1 cellular context compared by ENCODE assay signal in genomic region chr1:186680031-186681012, GRCh38.
TF ChIP-seq lines count a peak whose summit lies in the region.

Gene PTGS2 (minus strand): TSS chr1:186680423. CDS start chr1:186680290, 133 bp downstream.

TF ChIP-seq in A549, 52 proteins besides CTCF, POLR2A, EP300 and RAD21 (continued from another document):
- TF ChIP-seq PHF8 (IDR thresholded peaks at IDR 0.05; ENCODE audit: borderline replicate concordance, low read depth) (peak; percentile 61), CBX8 (IDR thresholded peaks at IDR 0.05) (no peak), ESRRA (IDR thresholded peaks at IDR 0.05; ENCODE audit: borderline replicate concordance, low read length) (no peak), ZFP36 (IDR thresholded peaks at IDR 0.05; ENCODE audit: borderline replicate concordance, partially characterized antibody) (peak; percentile 59), POLR2AphosphoS2 (conservative IDR thresholded peaks at IDR 0.05; ENCODE audit: low read length) (no peak), GATA3 (IDR thresholded peaks at IDR 0.05; ENCODE audit: borderline replicate concordance) (peak; percentile 39; the same call in 1 of the 2 replicates), CHD4 (IDR thresholded peaks at IDR 0.05; ENCODE audit: borderline replicate concordance) (no peak), FOSB (CRISPR knock-in tag; IDR thresholded peaks at IDR 0.05) (no peak), HOXB13 (CRISPR knock-in tag; IDR thresholded peaks at IDR 0.05; ENCODE audit: low read depth) (no peak), CBX2 (IDR thresholded peaks at IDR 0.05; ENCODE audit: borderline replicate concordance, low read depth) (no peak), HEYL (CRISPR knock-in tag; IDR thresholded peaks at IDR 0.05) (no peak), RARB (CRISPR knock-in tag; IDR thresholded peaks at IDR 0.05) (no peak), BCL3 (IDR thresholded peaks at IDR 0.05) (peak; percentile 91), ZSCAN20 (CRISPR knock-in tag; IDR thresholded peaks at IDR 0.05) (no peak), PBX3 (IDR thresholded peaks at IDR 0.05) (0 out of 2 replicates have a peak, but pooled peaks have one; percentile 20), FOXS1 (CRISPR knock-in tag; IDR thresholded peaks at IDR 0.05) (no peak), JUNB (IDR thresholded peaks at IDR 0.05) (peak; percentile 63), REST (IDR thresholded peaks at IDR 0.05) (no peak), HOXA7 (CRISPR knock-in tag; IDR thresholded peaks at IDR 0.05) (no peak), BHLHE40 (IDR thresholded peaks at IDR 0.05; ENCODE audit: low read depth, low read length) (no peak), NFE2L2 (conservative IDR thresholded peaks at IDR 0.05; ENCODE audit: low read length) (no peak), KDM5A (IDR thresholded peaks at IDR 0.05) (no peak), MYC (IDR thresholded peaks at IDR 0.05; ENCODE audit: borderline replicate concordance, low read length) (peak; percentile 12; the same call in 1 of the 2 replicates), JUN (IDR thresholded peaks at IDR 0.05) (peak; percentile 69 to 92; a peak in 4 of 5 replicates), HDAC2 (IDR thresholded peaks at IDR 0.05) (no peak), ATOH8 (CRISPR knock-in tag; IDR thresholded peaks at IDR 0.05; ENCODE audit: low read depth) (no peak), RFX5 (IDR thresholded peaks at IDR 0.05) (peak; percentile 55; the same call in 1 of the 2 replicates), CEBPB (IDR thresholded peaks at IDR 0.05) (peak; percentile 97 to 98), SMC3 (IDR thresholded peaks at IDR 0.05) (peak; percentile 68)
- TF ChIP-seq, protein P1, sequence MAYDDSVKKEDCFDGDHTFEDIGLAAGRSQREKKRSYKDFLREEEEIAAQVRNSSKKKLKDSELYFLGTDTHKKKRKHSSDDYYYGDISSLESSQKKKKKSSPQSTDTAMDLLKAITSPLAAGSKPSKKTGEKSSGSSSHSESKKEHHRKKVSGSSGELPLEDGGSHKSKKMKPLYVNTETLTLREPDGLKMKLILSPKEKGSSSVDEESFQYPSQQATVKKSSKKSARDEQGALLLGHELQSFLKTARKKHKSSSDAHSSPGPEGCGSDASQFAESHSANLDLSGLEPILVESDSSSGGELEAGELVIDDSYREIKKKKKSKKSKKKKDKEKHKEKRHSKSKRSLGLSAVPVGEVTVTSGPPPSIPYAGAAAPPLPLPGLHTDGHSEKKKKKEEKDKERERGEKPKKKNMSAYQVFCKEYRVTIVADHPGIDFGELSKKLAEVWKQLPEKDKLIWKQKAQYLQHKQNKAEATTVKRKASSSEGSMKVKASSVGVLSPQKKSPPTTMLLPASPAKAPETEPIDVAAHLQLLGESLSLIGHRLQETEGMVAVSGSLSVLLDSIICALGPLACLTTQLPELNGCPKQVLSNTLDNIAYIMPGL (CRISPR knock-in tag; IDR thresholded peaks at IDR 0.05; ENCODE audit: borderline replicate concordance) = peak; percentile 30; the same call in 1 of the 2 replicates
- TF ChIP-seq, protein P2, sequence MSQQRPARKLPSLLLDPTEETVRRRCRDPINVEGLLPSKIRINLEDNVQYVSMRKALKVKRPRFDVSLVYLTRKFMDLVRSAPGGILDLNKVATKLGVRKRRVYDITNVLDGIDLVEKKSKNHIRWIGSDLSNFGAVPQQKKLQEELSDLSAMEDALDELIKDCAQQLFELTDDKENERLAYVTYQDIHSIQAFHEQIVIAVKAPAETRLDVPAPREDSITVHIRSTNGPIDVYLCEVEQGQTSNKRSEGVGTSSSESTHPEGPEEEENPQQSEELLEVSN (IDR thresholded peaks at IDR 0.05; ENCODE audit: borderline replicate concordance, low read depth) = peak; percentile 58
- TF ChIP-seq, protein P3, sequence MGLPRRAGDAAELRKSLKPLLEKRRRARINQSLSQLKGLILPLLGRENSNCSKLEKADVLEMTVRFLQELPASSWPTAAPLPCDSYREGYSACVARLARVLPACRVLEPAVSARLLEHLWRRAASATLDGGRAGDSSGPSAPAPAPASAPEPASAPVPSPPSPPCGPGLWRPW (IDR thresholded peaks at IDR 0.05) = peak; percentile 72
